In genomic region chr20:47400685-47401084, GRCh38 we compare ENCODE assay signal across 1 cellular context.
TF ChIP-seq lines count a peak whose summit lies in the region.

No MANE protein-coding gene starts in this region.

TF ChIP-seq in K562, 482 proteins besides CTCF, POLR2A, EP300 and RAD21 (continued from another document):
- TF ChIP-seq CBX1 (IDR thresholded peaks at IDR 0.05; ENCODE audit: low read depth), result 0 out of 2 replicates have a peak, but pooled peaks have one; percentile 58
- TF ChIP-seq CBX3 (IDR thresholded peaks at IDR 0.05; ENCODE audit: borderline replicate concordance in 1 of 2, low read length in 2 of 2), result peak in 1 of 2 experiments; percentile 69; a peak in 1 of 3 replicates
- no peak for TF ChIP-seq SMAD3 (CRISPR knock-in tag; conservative IDR thresholded peaks at IDR 0.05)
- TF ChIP-seq, protein P1, sequence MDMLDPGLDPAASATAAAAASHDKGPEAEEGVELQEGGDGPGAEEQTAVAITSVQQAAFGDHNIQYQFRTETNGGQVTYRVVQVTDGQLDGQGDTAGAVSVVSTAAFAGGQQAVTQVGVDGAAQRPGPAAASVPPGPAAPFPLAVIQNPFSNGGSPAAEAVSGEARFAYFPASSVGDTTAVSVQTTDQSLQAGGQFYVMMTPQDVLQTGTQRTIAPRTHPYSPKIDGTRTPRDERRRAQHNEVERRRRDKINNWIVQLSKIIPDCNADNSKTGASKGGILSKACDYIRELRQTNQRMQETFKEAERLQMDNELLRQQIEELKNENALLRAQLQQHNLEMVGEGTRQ (CRISPR knock-in tag; IDR thresholded peaks at IDR 0.05), result peak; percentile 98
- TF ChIP-seq, protein P2, sequence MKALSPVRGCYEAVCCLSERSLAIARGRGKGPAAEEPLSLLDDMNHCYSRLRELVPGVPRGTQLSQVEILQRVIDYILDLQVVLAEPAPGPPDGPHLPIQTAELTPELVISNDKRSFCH (CRISPR knock-in tag; IDR thresholded peaks at IDR 0.05), result no peak
- TF ChIP-seq, protein P2 (tag; IDR thresholded peaks at IDR 0.05), result no peak
- TF ChIP-seq RAD51 (IDR thresholded peaks at IDR 0.05; ENCODE audit: borderline replicate concordance, low read depth), result peak; percentile 96
- no peak for TF ChIP-seq NR2C2 (CRISPR knock-in tag; IDR thresholded peaks at IDR 0.05)
- no peak for TF ChIP-seq NR2C2 (tag; IDR thresholded peaks at IDR 0.05)
- TF ChIP-seq, protein P3, sequence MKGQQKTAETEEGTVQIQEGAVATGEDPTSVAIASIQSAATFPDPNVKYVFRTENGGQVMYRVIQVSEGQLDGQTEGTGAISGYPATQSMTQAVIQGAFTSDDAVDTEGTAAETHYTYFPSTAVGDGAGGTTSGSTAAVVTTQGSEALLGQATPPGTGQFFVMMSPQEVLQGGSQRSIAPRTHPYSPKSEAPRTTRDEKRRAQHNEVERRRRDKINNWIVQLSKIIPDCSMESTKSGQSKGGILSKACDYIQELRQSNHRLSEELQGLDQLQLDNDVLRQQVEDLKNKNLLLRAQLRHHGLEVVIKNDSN (CRISPR knock-in tag; IDR thresholded peaks at IDR 0.05), result peak; percentile 99
- peak; percentile 58 for TF ChIP-seq ASH1L (IDR thresholded peaks at IDR 0.05; ENCODE audit: borderline replicate concordance, low read depth, partially characterized antibody)
- peak; percentile 46 for TF ChIP-seq MEIS2 (IDR thresholded peaks at IDR 0.05; ENCODE audit: partially characterized antibody)
- no peak for TF ChIP-seq RBM39 (optimal IDR thresholded peaks at IDR 0.05; ENCODE audit: low read depth, low read length)
- no peak for TF ChIP-seq TAL1 (IDR thresholded peaks at IDR 0.05)
- TF ChIP-seq HMG20B (CRISPR knock-in tag; IDR thresholded peaks at IDR 0.05), result no peak
- no peak for TF ChIP-seq FOSL1 (tag; conservative IDR thresholded peaks at IDR 0.05)
- peak; percentile 79 for TF ChIP-seq CC2D1A (IDR thresholded peaks at IDR 0.05)
- TF ChIP-seq HDAC2 (IDR thresholded peaks at IDR 0.05), result no peak
- peak; percentile 54; the same call in 1 of the 2 replicates for TF ChIP-seq TOE1 (IDR thresholded peaks at IDR 0.05; ENCODE audit: borderline replicate concordance)
- TF ChIP-seq TOE1 (CRISPR knock-in tag; IDR thresholded peaks at IDR 0.05; ENCODE audit: borderline replicate concordance, low read depth), result no peak
- TF ChIP-seq ZNF280B (CRISPR knock-in tag; IDR thresholded peaks at IDR 0.05), result no peak
- TF ChIP-seq, protein P4, sequence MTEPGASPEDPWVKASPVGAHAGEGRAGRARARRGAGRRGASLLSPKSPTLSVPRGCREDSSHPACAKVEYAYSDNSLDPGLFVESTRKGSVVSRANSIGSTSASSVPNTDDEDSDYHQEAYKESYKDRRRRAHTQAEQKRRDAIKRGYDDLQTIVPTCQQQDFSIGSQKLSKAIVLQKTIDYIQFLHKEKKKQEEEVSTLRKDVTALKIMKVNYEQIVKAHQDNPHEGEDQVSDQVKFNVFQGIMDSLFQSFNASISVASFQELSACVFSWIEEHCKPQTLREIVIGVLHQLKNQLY (CRISPR knock-in tag; conservative IDR thresholded peaks at IDR 0.05), result no peak
- TF ChIP-seq MTA3 (IDR thresholded peaks at IDR 0.05; ENCODE audit: borderline replicate concordance), result no peak
- 0 out of 2 replicates have a peak, but pooled peaks have one; percentile 21 for TF ChIP-seq MAX (CRISPR knock-in tag; IDR thresholded peaks at IDR 0.05)
- TF ChIP-seq ZNF232 (CRISPR knock-in tag; IDR thresholded peaks at IDR 0.05), result no peak
- TF ChIP-seq, protein P5, sequence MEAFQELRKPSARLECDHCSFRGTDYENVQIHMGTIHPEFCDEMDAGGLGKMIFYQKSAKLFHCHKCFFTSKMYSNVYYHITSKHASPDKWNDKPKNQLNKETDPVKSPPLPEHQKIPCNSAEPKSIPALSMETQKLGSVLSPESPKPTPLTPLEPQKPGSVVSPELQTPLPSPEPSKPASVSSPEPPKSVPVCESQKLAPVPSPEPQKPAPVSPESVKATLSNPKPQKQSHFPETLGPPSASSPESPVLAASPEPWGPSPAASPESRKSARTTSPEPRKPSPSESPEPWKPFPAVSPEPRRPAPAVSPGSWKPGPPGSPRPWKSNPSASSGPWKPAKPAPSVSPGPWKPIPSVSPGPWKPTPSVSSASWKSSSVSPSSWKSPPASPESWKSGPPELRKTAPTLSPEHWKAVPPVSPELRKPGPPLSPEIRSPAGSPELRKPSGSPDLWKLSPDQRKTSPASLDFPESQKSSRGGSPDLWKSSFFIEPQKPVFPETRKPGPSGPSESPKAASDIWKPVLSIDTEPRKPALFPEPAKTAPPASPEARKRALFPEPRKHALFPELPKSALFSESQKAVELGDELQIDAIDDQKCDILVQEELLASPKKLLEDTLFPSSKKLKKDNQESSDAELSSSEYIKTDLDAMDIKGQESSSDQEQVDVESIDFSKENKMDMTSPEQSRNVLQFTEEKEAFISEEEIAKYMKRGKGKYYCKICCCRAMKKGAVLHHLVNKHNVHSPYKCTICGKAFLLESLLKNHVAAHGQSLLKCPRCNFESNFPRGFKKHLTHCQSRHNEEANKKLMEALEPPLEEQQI (IDR thresholded peaks at IDR 0.05), result peak; percentile 86
- TF ChIP-seq NCOA1 (IDR thresholded peaks at IDR 0.05; ENCODE audit: low read depth), result no peak
- TF ChIP-seq FOXM1 (IDR thresholded peaks at IDR 0.05; ENCODE audit: low read depth), result peak; percentile 56; the same call in 1 of the 2 replicates
- TF ChIP-seq FOXM1 (CRISPR knock-in tag; IDR thresholded peaks at IDR 0.05; ENCODE audit: low read depth), result no peak
- no peak for TF ChIP-seq HOMEZ (CRISPR knock-in tag; IDR thresholded peaks at IDR 0.05)
- peak; percentile 71 for TF ChIP-seq CBFA2T2 (conservative IDR thresholded peaks at IDR 0.05)
- TF ChIP-seq ZKSCAN8 (CRISPR knock-in tag; IDR thresholded peaks at IDR 0.05), result no peak
- TF ChIP-seq, protein P6, sequence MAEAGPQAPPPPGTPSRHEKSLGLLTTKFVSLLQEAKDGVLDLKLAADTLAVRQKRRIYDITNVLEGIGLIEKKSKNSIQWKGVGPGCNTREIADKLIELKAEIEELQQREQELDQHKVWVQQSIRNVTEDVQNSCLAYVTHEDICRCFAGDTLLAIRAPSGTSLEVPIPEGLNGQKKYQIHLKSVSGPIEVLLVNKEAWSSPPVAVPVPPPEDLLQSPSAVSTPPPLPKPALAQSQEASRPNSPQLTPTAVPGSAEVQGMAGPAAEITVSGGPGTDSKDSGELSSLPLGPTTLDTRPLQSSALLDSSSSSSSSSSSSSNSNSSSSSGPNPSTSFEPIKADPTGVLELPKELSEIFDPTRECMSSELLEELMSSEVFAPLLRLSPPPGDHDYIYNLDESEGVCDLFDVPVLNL (CRISPR knock-in tag; IDR thresholded peaks at IDR 0.05; ENCODE audit: low read depth), result no peak
- peak in 1 of 3 experiments; percentile 89; a peak in 2 of 6 replicates for TF ChIP-seq ZBTB11 (CRISPR knock-in tag; IDR thresholded peaks at IDR 0.05)
- TF ChIP-seq U2AF2 (optimal IDR thresholded peaks at IDR 0.05; ENCODE audit: low read depth, low read length), result no peak
